4 cellular contexts compared by ENCODE assay signal in the genomic region with DNA sequence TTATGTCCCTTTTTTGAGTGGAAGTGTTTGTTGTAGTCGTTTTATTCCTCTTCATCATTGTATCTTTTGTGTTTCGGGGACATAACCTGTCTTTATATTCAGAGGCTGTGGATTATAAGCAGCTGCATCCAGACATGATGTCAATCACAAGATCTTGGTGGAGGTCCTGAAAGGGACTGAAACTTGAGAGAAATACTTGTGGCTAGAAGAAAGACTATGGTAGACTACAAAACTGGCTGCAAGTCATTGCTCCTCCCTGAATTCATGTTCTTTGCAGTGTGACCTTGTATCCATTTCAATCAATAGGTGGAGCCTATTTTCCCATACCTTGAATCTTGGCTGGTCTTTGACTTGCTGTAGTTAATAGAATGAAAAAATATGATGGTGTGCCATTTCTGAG.
"Had no signal": no experiment of that assay in that cellular context is flagged by ENCODE, and none has a peak within 500 bp of the region (broad histone marks: within the 10 kb centered on the region; RNA-seq: fewer than 3 reads in every experiment).

No MANE protein-coding gene starts in this region.

- H2AFZ ChIP-seq: GM23338 had no signal

- ATAC-seq: GM23338 had no signal

- H3K4me2 ChIP-seq: GM23338 had no signal

- H3K4me3 ChIP-seq: GM23338 had no signal

- DNase-seq: H9, HCEC 1CT, KBM-7 had no signal
